ENCODE assay signal across 8 cellular contexts in the genomic region with DNA sequence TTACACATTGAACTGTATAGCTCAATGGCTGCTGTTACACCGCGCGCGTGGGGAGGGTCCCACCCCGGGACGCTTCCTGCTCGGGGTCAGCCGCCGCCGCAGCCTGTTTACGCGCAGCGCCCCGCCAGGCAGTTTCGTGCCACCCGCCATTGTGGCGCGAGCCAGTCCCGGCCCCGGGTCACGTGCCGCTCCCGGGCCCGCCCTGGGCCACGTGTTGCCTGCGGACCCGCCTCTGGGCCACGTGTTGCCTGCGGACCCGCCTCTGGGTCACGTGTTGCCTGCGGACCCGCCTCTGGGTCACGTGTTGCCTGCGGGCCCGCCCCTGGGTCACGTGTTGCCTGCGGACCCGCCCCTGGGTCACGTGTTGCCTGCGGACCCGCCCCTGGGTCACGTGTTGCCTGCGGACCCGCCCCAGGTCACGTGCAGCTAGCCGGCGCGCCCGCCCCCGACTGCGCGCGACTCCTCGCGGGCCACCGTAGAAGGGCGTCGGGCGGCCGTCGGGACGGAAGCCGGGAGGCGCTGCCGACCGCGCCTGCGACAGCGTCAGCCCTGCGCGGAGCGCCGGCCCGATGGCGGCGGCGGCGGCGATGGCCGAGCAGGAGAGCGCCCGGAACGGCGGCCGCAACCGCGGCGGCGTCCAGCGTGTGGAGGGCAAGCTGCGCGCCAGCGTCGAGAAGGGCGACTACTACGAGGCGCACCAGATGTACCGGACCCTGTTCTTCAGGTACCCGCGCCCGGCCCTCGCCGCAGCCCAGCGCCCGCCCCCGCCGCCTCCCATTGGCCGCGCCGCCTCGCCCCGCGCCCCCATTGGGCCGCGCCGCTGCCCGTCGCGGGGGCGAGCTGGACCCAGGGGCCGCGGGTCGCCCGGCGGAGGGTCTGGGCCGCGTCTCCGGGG.
A peak's percentile ranks its signal among the peaks of the same experiment; 100 is the strongest.
DNase-seq lines count a peak whose midpoint lies in the region; ATAC-seq and TF ChIP-seq lines count a peak whose summit lies in the region.

TSS of gene GET4 (plus strand) at position 478 of the 895 bp plus-strand sequence. CDS start at position 570, 92 bp downstream.

- peak; percentile 25 for TF ChIP-seq CTCF in AG04449 (IDR thresholded peaks at IDR 0.05; ENCODE audit: insufficient read depth, low read length, missing control alignments)

- POLR2A ChIA-PET in AG04449 (lab: Yijun Ruan, JAX) = interaction anchor here (1.0 kb wide), 1 partner anchor 11 kb away, joined by 3 read pairs; no protein-coding TSS in a partner anchor

- peak; percentile 62 for DNase-seq in AG04449 (ENCODE audit: low read depth, low spot score)
- peak; percentile 95 for DNase-seq in NCI-H2196 treated with DMSO at 0.1 percent for 48 hours (lab: John Stamatoyannopoulos, UW; ENCODE audit: unreplicated experiment)
- DNase-seq in activated CD4-positive, CD25-positive, alpha-beta regulatory T cell (lab: John Stamatoyannopoulos, UW) = peak; percentile 94 to 98 (median 96)
- peak; percentile 99 for DNase-seq in central memory CD4-positive, alpha-beta T cell
- DNase-seq in islet precursor cell = peak; percentile 97
- peak; percentile 89 to 98 (median 94) for DNase-seq in stimulated activated CD4-positive, alpha-beta T cell treated with anti-CD3 and anti-CD28 coated beads, Interleukin-12 subunit alpha, Interleukin-12 subunit beta, amount 100 ng/mL, for 48 hours (ENCODE audit: low read depth in 2 of 3, low spot score in 1 of 3)

- CTCF ChIA-PET in AG04449 (lab: Yijun Ruan, JAX) = interaction anchor here (1.0 to 6.6 kb wide), 5 partner anchors 11 to 569 kb away, joined by 3 to 171 read pairs (median 3); no protein-coding TSS in a partner anchor

- peak within 1 kb of the TSS; percentile 91 for H3K4me3 ChIP-seq in AG04449 (ENCODE audit: low read depth, low read length)

- ATAC-seq in GM18868 (IDR thresholded peaks at IDR 0.05; ENCODE audit: unreplicated experiment) (peak; percentile 72), HG03108 (IDR thresholded peaks at IDR 0.05; ENCODE audit: unreplicated experiment) (peak; percentile 67)

Comparison
In these comparisons a context has a peak if more than half of its experiments do, and no peak if none do; other contexts are left out.
1. Peak in every context shown above with its lines: DNase-seq, ATAC-seq and H3K4me3 ChIP-seq.